In the genomic region with DNA sequence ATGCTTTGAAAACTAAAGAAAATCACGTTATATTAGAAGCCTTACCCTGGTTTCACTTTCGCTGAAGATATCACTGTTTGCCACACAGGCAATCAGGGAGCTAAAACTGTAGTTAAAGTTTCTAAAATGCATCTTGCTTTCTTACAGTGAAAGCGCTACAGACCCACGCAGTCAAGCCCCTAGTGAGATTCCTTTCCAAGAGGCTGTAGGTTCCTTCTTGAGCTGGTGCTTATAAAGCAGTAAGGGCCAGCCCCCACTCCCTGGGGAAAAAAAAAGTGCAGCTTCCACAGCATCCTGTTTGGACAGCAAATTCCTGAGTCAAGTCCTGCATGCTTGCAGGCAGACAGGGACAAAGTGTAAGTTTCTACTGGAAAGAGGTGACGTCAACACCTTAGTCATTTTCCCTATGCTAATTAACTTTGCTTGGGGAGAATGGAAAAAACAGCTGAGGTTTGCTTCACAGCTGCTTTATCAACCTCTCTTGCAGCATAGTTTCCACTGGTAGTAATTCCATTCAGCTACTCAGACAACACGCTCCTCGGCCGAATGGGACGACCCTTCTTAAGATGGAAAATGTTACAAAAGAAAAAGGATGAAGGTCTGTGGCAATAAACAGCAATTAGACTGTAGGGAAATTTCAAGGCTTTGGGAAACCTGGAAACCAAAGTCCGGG, we compare ENCODE assay signal across 7 cellular contexts. TPM values are rescaled to one million over a fixed set of nuclear protein-coding genes. Genes with fewer than 3 reads are reported as not detected.
DNase-seq lines count a peak whose midpoint lies in the region; ATAC-seq, FAIRE-seq and TF ChIP-seq lines count a peak whose summit lies in the region.

No MANE protein-coding gene starts in this region.

- no peaks in the 10 kb centered on the region for H4K20me1 ChIP-seq in MM.1S (ENCODE audit: insufficient read depth, low read length)

- DNase-seq in MM.1S (peak; percentile 80), frontal cortex (ENCODE audit: low spot score in 2 of 2) (peak; percentile 29 to 74), non-pigmented ciliary epithelial cell (ENCODE audit: low read depth) (peak; percentile 100), upper lobe of right lung (no peak), D341Med (ENCODE audit: low spot score) (no peak)

- no peak for FAIRE-seq in frontal cortex (lab: Jason Lieb, UNC)

- H3K4me3 Mint-ChIP-seq in activated naive CD4-positive, alpha-beta T cell treated with anti-CD3 and anti-CD28 coated beads, Interleukin-2, amount 50 U/mL, for 24 hours: peak overlapping the region; percentile 78

- H3K9me3 ChIP-seq in MM.1S (replicated peaks; ENCODE audit: insufficient read depth, low read length): no peaks in the 10 kb centered on the region
- H3K9me3 ChIP-seq in upper lobe of right lung: no peaks in the 10 kb centered on the region

- H3K36me3 ChIP-seq in MM.1S (replicated peaks; ENCODE audit: insufficient read depth, low read length): no peaks in the 10 kb centered on the region
- peaks cover 7% of the 10 kb centered on the region for H3K36me3 ChIP-seq in upper lobe of right lung

- intact Hi-C loops in upper lobe of right lung (cut with DNase I): no loop called here

- H3K4me2 ChIP-seq in MM.1S (ENCODE audit: low read depth, low read length): peak overlapping the region; percentile 76

- H3K27ac ChIP-seq in MM.1S (ENCODE audit: low read length) (peak overlapping the region; percentile 61; the same call in 1 of the 2 replicates), upper lobe of right lung (peak overlapping the region; percentile 93)

- peak overlapping the region; percentile 36; the same call in 1 of the 2 replicates for H2AFZ ChIP-seq in MM.1S (ENCODE audit: low read length)

- H3K36me3 Mint-ChIP-seq in activated naive CD4-positive, alpha-beta T cell treated with anti-CD3 and anti-CD28 coated beads, Interleukin-2, amount 50 U/mL, for 24 hours: peaks cover 7% of the 10 kb centered on the region

- peaks cover 13% of the 10 kb centered on the region for H3F3A ChIP-seq in MM.1S (ENCODE audit: insufficient read depth, low read length)

- TF ChIP-seq CTCF in MM.1S (IDR thresholded peaks at IDR 0.05; ENCODE audit: low read length): no peak
- TF ChIP-seq CTCF in upper lobe of right lung (IDR thresholded peaks at IDR 0.05): no peak

- H3K79me2 ChIP-seq in MM.1S (ENCODE audit: low read length): 0 out of 2 replicates have a peak, but pooled peaks cover 3% of the 10 kb centered on the region

- no peaks in the 10 kb centered on the region for H3K9me2 ChIP-seq in MM.1S (replicated peaks; ENCODE audit: insufficient read depth, low read length)

- no peaks in the 10 kb centered on the region for H3K27me3 Mint-ChIP-seq in activated naive CD4-positive, alpha-beta T cell treated with anti-CD3 and anti-CD28 coated beads, Interleukin-2, amount 50 U/mL, for 24 hours

- H3K4me3 ChIP-seq in MM.1S (ENCODE audit: low read length) (peak overlapping the region; percentile 51), upper lobe of right lung (peak overlapping the region; percentile 56)

- ATAC-seq in GM18511 (IDR thresholded peaks at IDR 0.05; ENCODE audit: unreplicated experiment): peak; percentile 63
- ATAC-seq in upper lobe of right lung: peak; percentile 93

- H3K9me3 Mint-ChIP-seq in activated naive CD4-positive, alpha-beta T cell treated with anti-CD3 and anti-CD28 coated beads, Interleukin-2, amount 50 U/mL, for 24 hours: no peaks in the 10 kb centered on the region

- H3K9ac ChIP-seq in MM.1S (ENCODE audit: low read length): peak overlapping the region; percentile 32; the same call in 1 of the 2 replicates

- H3K4me1 ChIP-seq in MM.1S (ENCODE audit: low read length) (peaks cover 16% of the 10 kb centered on the region), upper lobe of right lung (peaks cover 48% of the 10 kb centered on the region)

- H3K27me3 ChIP-seq in MM.1S (replicated peaks; ENCODE audit: insufficient read depth, low read length) (no peaks in the 10 kb centered on the region), upper lobe of right lung (no peaks in the 10 kb centered on the region)

- peak overlapping the region; percentile 96 for H3K27ac Mint-ChIP-seq in activated naive CD4-positive, alpha-beta T cell treated with anti-CD3 and anti-CD28 coated beads, Interleukin-2, amount 50 U/mL, for 24 hours

- H3K4me1 Mint-ChIP-seq in activated naive CD4-positive, alpha-beta T cell treated with anti-CD3 and anti-CD28 coated beads, Interleukin-2, amount 50 U/mL, for 24 hours: peaks cover 50% of the 10 kb centered on the region

RNA-seq across cellular contexts. Expression of a gene that starts 14.7 kb away (rescaled TPM):
- total RNA-seq in frontal cortex (0.41 TPM), upper lobe of right lung (13.6 TPM)

Comparison
In these comparisons a context has a peak if more than half of its experiments do, and no peak if none do; other contexts are left out.
1. DNase-seq: peak in MM.1S (single experiment), frontal cortex (2 of 2) and non-pigmented ciliary epithelial cell (single experiment); none in upper lobe of right lung (single experiment) and D341Med (single experiment).
2. RNA of a gene that starts 14.7 kb away (total RNA-seq): 13.6 TPM in upper lobe of right lung (single experiment); 0.41 TPM in frontal cortex (single experiment); every median in the first group is over 10 times any median in the second.